Comparison of ENCODE assay signal across 8 cellular contexts in the genomic region with DNA sequence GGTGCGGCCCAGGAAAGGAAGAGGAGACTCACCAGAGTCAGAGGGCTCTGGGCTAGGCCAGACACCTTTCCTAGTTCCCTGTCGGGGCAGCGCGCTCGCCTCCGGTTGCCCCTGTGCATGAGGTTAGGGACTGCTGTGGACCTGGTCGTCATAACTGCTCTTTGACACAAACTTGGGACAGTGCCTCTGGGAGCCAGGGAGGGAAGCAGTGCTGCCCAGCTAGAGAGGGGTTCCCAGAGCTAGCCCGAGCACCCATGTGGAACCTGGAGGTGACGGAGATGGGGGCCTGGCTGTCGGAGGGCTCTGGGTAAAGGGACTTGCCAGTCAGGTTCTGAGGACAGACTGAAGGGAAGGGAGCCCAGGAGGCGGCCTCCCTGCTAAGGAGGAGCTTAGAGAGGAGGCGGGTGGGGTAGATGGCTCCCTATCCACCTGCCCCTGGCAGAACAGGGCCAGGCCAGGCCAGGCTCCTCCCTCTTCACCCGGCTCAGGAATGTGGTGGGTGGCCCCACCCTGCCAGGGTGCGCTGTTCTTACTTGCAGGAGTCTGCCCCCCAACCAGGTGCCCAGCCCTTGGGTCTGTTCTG. TPM values are rescaled to one million over a fixed set of nuclear protein-coding genes. Genes with fewer than 3 reads are reported as not detected.
DNase-seq lines count a peak whose midpoint lies in the region; ATAC-seq and TF ChIP-seq lines count a peak whose summit lies in the region.

No MANE protein-coding gene starts in this region.

- H4K20me1 ChIP-seq in smooth muscle cell (ENCODE audit: low read depth), result peaks cover 89% of the 10 kb centered on the region

- POLR2A ChIA-PET in activated CD4-positive, alpha-beta T cell treated with anti-CD3 and anti-CD28 coated beads for 36 hours (lab: Charles Lee), result no interaction called here

- peaks cover 4% of the 10 kb centered on the region for H3K36me3 Mint-ChIP-seq in activated CD4-positive, alpha-beta T cell treated with anti-CD3 and anti-CD28 coated beads for 36 hours (ENCODE audit: low read depth)
- H3K36me3 Mint-ChIP-seq in activated naive CD8-positive, alpha-beta T cell, result no peaks in the 10 kb centered on the region

- peak overlapping the region; percentile 39 for H3K4me3 Mint-ChIP-seq in activated CD4-positive, alpha-beta T cell treated with anti-CD3 and anti-CD28 coated beads for 36 hours
- peak overlapping the region; percentile 69 for H3K4me3 Mint-ChIP-seq in activated naive CD8-positive, alpha-beta T cell

- no peak for ATAC-seq in activated CD4-positive, alpha-beta T cell treated with anti-CD3 and anti-CD28 coated beads for 36 hours

- peaks cover 3% of the 10 kb centered on the region for H3K27me3 Mint-ChIP-seq in activated CD4-positive, alpha-beta T cell treated with anti-CD3 and anti-CD28 coated beads for 36 hours
- H3K27me3 Mint-ChIP-seq in activated naive CD8-positive, alpha-beta T cell, result peaks cover 2% of the 10 kb centered on the region

- H3K9me3 ChIP-seq in smooth muscle cell (replicated peaks; ENCODE audit: low read depth) (no peaks in the 10 kb centered on the region), uterus (no peaks in the 10 kb centered on the region)

- peaks cover 7% of the 10 kb centered on the region for H3F3A ChIP-seq in smooth muscle cell (ENCODE audit: low read depth)

- TF ChIP-seq CTCF in smooth muscle cell (IDR thresholded peaks at IDR 0.05; ENCODE audit: borderline replicate concordance, insufficient read depth, poor library complexity, severe bottlenecking) (no peak), uterus (IDR thresholded peaks at IDR 0.05) (no peak)

- CTCF ChIA-PET in activated CD4-positive, alpha-beta T cell treated with anti-CD3 and anti-CD28 coated beads for 36 hours (lab: Charles Lee), result interaction anchor here (0.7 to 1.4 kb wide), 5 partner anchors 10 to 218 kb away, joined by 3 to 4 read pairs (median 3); no protein-coding TSS in a partner anchor

- no peaks in the 10 kb centered on the region for H3K36me3 ChIP-seq in smooth muscle cell (ENCODE audit: low read depth)
- H3K36me3 ChIP-seq in uterus, result no peaks in the 10 kb centered on the region

- H3K27ac Mint-ChIP-seq in activated CD4-positive, alpha-beta T cell treated with anti-CD3 and anti-CD28 coated beads for 36 hours, result no peak overlapping the region
- H3K27ac Mint-ChIP-seq in activated naive CD8-positive, alpha-beta T cell, result no peak overlapping the region

- peaks cover 43% of the 10 kb centered on the region for H3K79me2 ChIP-seq in smooth muscle cell (ENCODE audit: low read depth)

- H3K4me1 ChIP-seq in smooth muscle cell (ENCODE audit: low read depth), result peaks cover 13% of the 10 kb centered on the region
- H3K4me1 ChIP-seq in uterus, result peaks cover 0 to 19% of the 10 kb centered on the region in 2 donors

- intact Hi-C loops in activated CD4-positive, alpha-beta T cell treated with anti-CD3 and anti-CD28 coated beads for 36 hours (cut with DNase I, micrococcal nuclease), result no loop called here
- intact Hi-C loops in uterus (cut with DNase I; ENCODE audit: low total_unique reads), result loop anchor here (10.0 kb wide), 1 partner anchor 91 kb away; a partner anchor contains a TSS

- peak overlapping the region; percentile 51 for H3K9ac ChIP-seq in smooth muscle cell (ENCODE audit: low read depth)

- no peaks in the 10 kb centered on the region for H3K9me3 Mint-ChIP-seq in activated CD4-positive, alpha-beta T cell treated with anti-CD3 and anti-CD28 coated beads for 36 hours (ENCODE audit: low read depth)
- no peaks in the 10 kb centered on the region for H3K9me3 Mint-ChIP-seq in activated naive CD8-positive, alpha-beta T cell (ENCODE audit: low read depth)

- no peak for TF ChIP-seq POLR2A in uterus (IDR thresholded peaks at IDR 0.05)

- peak overlapping the region; percentile 57 for H3K4me3 ChIP-seq in smooth muscle cell
- no peak overlapping the region for H3K4me3 ChIP-seq in uterus

- DNase-seq in activated CD4-positive, alpha-beta T cell treated with anti-CD3 and anti-CD28 coated beads for 36 hours, result peak; percentile 28
- DNase-seq in activated CD4-positive, alpha-beta T cell treated with anti-CD3 and anti-CD28 coated beads for 4 hours, result no peak
- peak; percentile 38 for DNase-seq in iPS-NIHi7 (ENCODE audit: extremely low spot score)
- no peak for DNase-seq in smooth muscle cell (lab: John Stamatoyannopoulos, UW; ENCODE audit: unreplicated experiment)
- no peak for DNase-seq in NCI-H128 (lab: John Stamatoyannopoulos, UW; ENCODE audit: unreplicated experiment)
- no peak for DNase-seq in DMS153 (lab: John Stamatoyannopoulos, UW)
- DNase-seq in uterus, result no peak

- H3K27me3 ChIP-seq in smooth muscle cell (ENCODE audit: low read depth) (no peaks in the 10 kb centered on the region), uterus (no peaks in the 10 kb centered on the region)

- peak overlapping the region; percentile 84 for H3K4me2 ChIP-seq in smooth muscle cell

- H3K4me1 Mint-ChIP-seq in activated CD4-positive, alpha-beta T cell treated with anti-CD3 and anti-CD28 coated beads for 36 hours, result peaks cover 5% of the 10 kb centered on the region
- peaks cover 8% of the 10 kb centered on the region for H3K4me1 Mint-ChIP-seq in activated naive CD8-positive, alpha-beta T cell (ENCODE audit: low read depth)

- 58% methylated on average over 14 of the region's 14 CpGs for WGBS in smooth muscle cell (ENCODE audit: low lambda C conversion rate)

- H2AFZ ChIP-seq in smooth muscle cell (ENCODE audit: low read depth), result no peak overlapping the region

- H3K27ac ChIP-seq in smooth muscle cell (ENCODE audit: low read depth) (peak overlapping the region; percentile 70), uterus (no peak overlapping the region)

RNA-seq across cellular contexts. Expression of a gene that starts 29.7 kb away (rescaled TPM):
- total RNA-seq in activated CD4-positive, alpha-beta T cell treated with anti-CD3 and anti-CD28 coated beads for 36 hours, result 10 to 100 TPM; 29.4 to 33.2 TPM
- 27.2 and 29.8 TPM in 2 replicates for total RNA-seq in smooth muscle cell
- 51.4 and 87.3 TPM in 2 replicates for polyA plus RNA-seq in smooth muscle cell
- 100 to 1,000 TPM in 1 of 4 donors, 10 to 100 TPM in 3; 28.2 to 174 (median 53.2) TPM for total RNA-seq in uterus

RNA-seq across cellular contexts. Expression of a gene that starts 32.6 kb away (rescaled TPM):
- total RNA-seq in activated CD4-positive, alpha-beta T cell treated with anti-CD3 and anti-CD28 coated beads for 36 hours, result 10 to 100 TPM; 54.0 to 67.7 TPM
- total RNA-seq in smooth muscle cell, result 30.3 and 35.9 TPM in 2 replicates
- polyA plus RNA-seq in smooth muscle cell, result 69.8 and 70.4 TPM in 2 replicates
- 10 to 100 TPM in 2 of 4 donors, 1 to 10 TPM in 2; 2.9 to 32.8 (median 8.6) TPM for total RNA-seq in uterus

RNA-seq across cellular contexts. Expression of a gene that starts 35.3 kb away (rescaled TPM):
- total RNA-seq in activated CD4-positive, alpha-beta T cell treated with anti-CD3 and anti-CD28 coated beads for 36 hours, result 10 to 100 TPM; 56.6 to 56.7 TPM
- total RNA-seq in smooth muscle cell, result 92.0 and 100 TPM in 2 replicates
- 177 and 188 TPM in 2 replicates for polyA plus RNA-seq in smooth muscle cell
- 10 to 100 TPM; 37.1 to 84.9 (median 52.4) TPM for total RNA-seq in uterus

RNA-seq across cellular contexts. Expression of a gene that starts 51.6 kb away (rescaled TPM):
- under 1 TPM in 1 of 2 experiments, not detected in 1; 0.16 TPM for total RNA-seq in activated CD4-positive, alpha-beta T cell treated with anti-CD3 and anti-CD28 coated beads for 36 hours
- not detected in 2 replicates for total RNA-seq in smooth muscle cell
- not detected in 2 replicates for polyA plus RNA-seq in smooth muscle cell
- under 1 TPM in 1 of 4 donors, not detected in 3; 0.41 TPM for total RNA-seq in uterus

RNA-seq across cellular contexts. Expression of a gene that starts 56.5 kb away (rescaled TPM):
- 10 to 100 TPM; 58.7 to 85.0 TPM for total RNA-seq in activated CD4-positive, alpha-beta T cell treated with anti-CD3 and anti-CD28 coated beads for 36 hours
- total RNA-seq in smooth muscle cell, result 42.3 and 89.3 TPM in 2 replicates
- polyA plus RNA-seq in smooth muscle cell, result 96.4 and 104 TPM in 2 replicates
- 100 to 1,000 TPM in 2 of 4 donors, 10 to 100 TPM in 2; 37.4 to 177 (median 88.6) TPM for total RNA-seq in uterus

Comparison
In these comparisons a context has a peak if more than half of its experiments do, and no peak if none do; other contexts are left out.
1. DNase-seq: peak in activated CD4-positive, alpha-beta T cell treated with anti-CD3 and anti-CD28 coated beads for 36 hours (single experiment) and iPS-NIHi7 (single experiment); none in activated CD4-positive, alpha-beta T cell treated with anti-CD3 and anti-CD28 coated beads for 4 hours (0 of 2), smooth muscle cell (single experiment), NCI-H128 (single experiment), DMS153 (single experiment) and uterus (0 of 2).